8 cellular contexts compared by ENCODE assay signal in the genomic region with DNA sequence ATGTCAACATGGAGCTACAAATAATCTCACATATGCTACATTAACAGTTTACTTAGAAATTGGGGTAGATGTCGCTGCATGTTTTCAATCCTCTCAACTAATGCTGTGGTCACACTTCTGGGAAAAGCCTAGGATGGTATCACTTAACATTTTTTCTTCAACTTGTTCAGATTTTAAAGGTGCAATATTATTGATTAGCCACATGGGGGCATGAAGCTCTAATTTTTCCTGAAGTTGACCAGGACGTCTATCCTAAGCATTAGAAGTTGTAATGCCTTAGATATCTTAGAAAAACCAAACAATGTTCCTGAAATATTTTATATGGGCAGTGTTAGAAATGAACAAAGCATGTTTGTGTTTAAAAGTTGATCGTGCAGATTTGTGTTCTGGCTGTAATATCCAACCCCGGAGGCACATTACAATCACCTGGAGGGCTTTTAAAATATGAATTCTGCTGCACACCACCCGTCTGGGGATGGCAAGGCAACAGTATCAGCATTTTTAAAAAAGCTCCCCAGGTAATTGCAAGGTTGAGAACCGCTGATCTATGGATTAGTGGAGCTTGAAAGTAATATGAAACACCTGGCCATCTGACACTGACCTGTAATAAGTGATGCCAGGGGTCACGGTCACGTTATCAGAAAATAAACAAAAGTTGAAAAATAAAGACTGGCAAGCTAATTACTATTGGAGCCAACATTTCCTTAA.
DNase-seq lines count a peak whose midpoint lies in the region; ATAC-seq and TF ChIP-seq lines count a peak whose summit lies in the region.

No MANE protein-coding gene starts in this region.

- no peak overlapping the region for H2BK12ac ChIP-seq in trophoblast cell (ENCODE audit: low read length)

- no peak overlapping the region for H3K4me3 Mint-ChIP-seq in stimulated activated memory B cell treated with anti-CD40 and anti-IgM and Interleukin-4, amounts not matched to agents 10 μg/mL and 1 μg/mL and 100 μg/mL, for 72 hours

- H3K27ac Mint-ChIP-seq in stimulated activated memory B cell treated with anti-CD40 and anti-IgM and Interleukin-4, amounts not matched to agents 10 μg/mL and 1 μg/mL and 100 μg/mL, for 72 hours, result no peak overlapping the region

- no peak overlapping the region for H4K91ac ChIP-seq in trophoblast cell (ENCODE audit: low read depth, low read length)

- no TSS peak for BruUV-seq in PC-9 (replicated peaks; lab: Mats Ljungman, UMichigan)

- peaks cover 13% of the 10 kb centered on the region for H3K79me1 ChIP-seq in trophoblast cell (ENCODE audit: low read length)

- no peak overlapping the region for H3K9ac ChIP-seq in trophoblast cell (ENCODE audit: low read length)

- no peak overlapping the region for H2BK120ac ChIP-seq in trophoblast cell (ENCODE audit: insufficient read depth, low read length, poor library complexity)

- POLR2A ChIA-PET in PC-9 (lab: Charles Lee; ENCODE audit: unreplicated experiment), result no interaction called here

- H3K9me3 ChIP-seq in PC-9 (ENCODE audit: insufficient read depth, low read depth) (no peaks in the 10 kb centered on the region), trophoblast cell (ENCODE audit: insufficient read depth, low read depth, low read length) (no peaks in the 10 kb centered on the region)

- no peak overlapping the region for H3K14ac ChIP-seq in trophoblast cell (ENCODE audit: low read length)

- H3K36me3 Mint-ChIP-seq in stimulated activated memory B cell treated with anti-CD40 and anti-IgM and Interleukin-4, amounts not matched to agents 10 μg/mL and 1 μg/mL and 100 μg/mL, for 72 hours, result no peaks in the 10 kb centered on the region

- H3K4ac ChIP-seq in trophoblast cell (ENCODE audit: low read depth, low read length), result no peak overlapping the region

- no peaks in the 10 kb centered on the region for H3F3A ChIP-seq in PC-9 (ENCODE audit: insufficient read depth, low read depth)

- peak overlapping the region; percentile 17 for H3K4me2 ChIP-seq in PC-9
- peak overlapping the region; percentile 5 for H3K4me2 ChIP-seq in trophoblast cell (ENCODE audit: low read length)

- H3K9me2 ChIP-seq in PC-9 (ENCODE audit: insufficient read depth), result no peaks in the 10 kb centered on the region

- H3K27ac ChIP-seq in C4-2B (no peak overlapping the region), PC-9 (no peak overlapping the region), trophoblast cell (ENCODE audit: low read depth, low read length) (peak overlapping the region; percentile 65)

- H2AK5ac ChIP-seq in trophoblast cell (ENCODE audit: low read length), result no peak overlapping the region

- peak; percentile 32 for ATAC-seq in esophagus mucosa
- ATAC-seq in HG03097 (IDR thresholded peaks at IDR 0.05; ENCODE audit: low FRiP score, unreplicated experiment), result no peak
- ATAC-seq in stimulated activated memory B cell treated with anti-CD40 and anti-IgM and Interleukin-4, amounts not matched to agents 10 μg/mL and 1 μg/mL and 100 μg/mL, for 72 hours, result no peak

- H3K4me3 ChIP-seq in HFF-Myc (replicated peaks; ENCODE audit: low read depth, low read length), result no peak overlapping the region
- H3K4me3 ChIP-seq in PC-9, result no peak overlapping the region
- H3K4me3 ChIP-seq in trophoblast cell (ENCODE audit: low read depth, low read length), result no peak overlapping the region

- no peak overlapping the region for H3K23ac ChIP-seq in trophoblast cell (ENCODE audit: low read length)

- H3K27me3 Mint-ChIP-seq in stimulated activated memory B cell treated with anti-CD40 and anti-IgM and Interleukin-4, amounts not matched to agents 10 μg/mL and 1 μg/mL and 100 μg/mL, for 72 hours, result peaks cover 26% of the 10 kb centered on the region

- H3K79me2 ChIP-seq in PC-9 (ENCODE audit: low read depth) (no peaks in the 10 kb centered on the region), trophoblast cell (ENCODE audit: control insufficient read depth, insufficient read depth, low read length, poor library complexity) (peaks cover 1% of the 10 kb centered on the region)

- no peaks in the 10 kb centered on the region for H3K36me3 ChIP-seq in PC-9 (ENCODE audit: low read depth)
- H3K36me3 ChIP-seq in trophoblast cell (ENCODE audit: control insufficient read depth in 1 of 2, insufficient read depth in 2 of 2, low read length in 2 of 2), result no peaks in the 10 kb centered on the region

- TF ChIP-seq CTCF in C4-2B (conservative IDR thresholded peaks at IDR 0.05) (peak; percentile 72), HFF-Myc (IDR thresholded peaks at IDR 0.05; ENCODE audit: low read depth, low read length, missing control alignments) (peak; percentile 42), PC-9 (conservative IDR thresholded peaks at IDR 0.05) (peak; percentile 83)

- CTCF ChIA-PET in PC-9 (lab: Charles Lee), result interaction anchor here (0.6 to 1.7 kb wide), 3 partner anchors 107 to 364 kb away, joined by 5 to 17 read pairs (median 8); no protein-coding TSS in a partner anchor

- H4K12ac ChIP-seq in trophoblast cell (ENCODE audit: low read depth, low read length), result no peak overlapping the region

- no CpG with 5 or more reads among the region's 8 CpGs for WGBS in trophoblast cell (ENCODE audit: extremely low coverage, insufficient coverage, insufficient read length)

- H3K27me3 ChIP-seq in PC-9 (ENCODE audit: insufficient read depth, low read depth) (no peaks in the 10 kb centered on the region; the same call in 1 of the 2 replicates), trophoblast cell (ENCODE audit: insufficient read depth, low read length) (no peaks in the 10 kb centered on the region)

- H4K20me1 ChIP-seq in PC-9 (ENCODE audit: insufficient read depth), result no peaks in the 10 kb centered on the region

- H4K8ac ChIP-seq in trophoblast cell (ENCODE audit: low read depth, low read length), result no peak overlapping the region

- H2AFZ ChIP-seq in PC-9 (peak overlapping the region; percentile 73; the same call in 1 of the 2 replicates), trophoblast cell (ENCODE audit: insufficient read depth, low read length, poor library complexity) (no peak overlapping the region)

- intact Hi-C loops in PC-9 (cut with micrococcal nuclease; ENCODE audit: unreplicated experiment), result loop anchor here (1.0 to 10.0 kb wide), 3 partner anchors 364 to 1088 kb away; no protein-coding TSS in a partner anchor

- peaks cover 10% of the 10 kb centered on the region for H3K4me1 ChIP-seq in PC-9 (replicated peaks; ENCODE audit: insufficient read depth)
- H3K4me1 ChIP-seq in trophoblast cell (ENCODE audit: control insufficient read depth in 1 of 2, insufficient read depth in 2 of 2, low read length in 2 of 2), result peaks cover 20% of the 10 kb centered on the region in 2 experiments

- DNase-seq in HFF-Myc (ENCODE audit: extremely low read depth, low read depth) (no peak), PC-9 (peak in 1 of 2 experiments; percentile 49), trophoblast cell (peak in 1 of 2 donors; percentile 64), putamen (ENCODE audit: low spot score) (no peak)

- H3K18ac ChIP-seq in trophoblast cell (ENCODE audit: low read length), result no peak overlapping the region

- no peaks in the 10 kb centered on the region for H3K9me3 Mint-ChIP-seq in stimulated activated memory B cell treated with anti-CD40 and anti-IgM and Interleukin-4, amounts not matched to agents 10 μg/mL and 1 μg/mL and 100 μg/mL, for 72 hours

- H3K4me1 Mint-ChIP-seq in stimulated activated memory B cell treated with anti-CD40 and anti-IgM and Interleukin-4, amounts not matched to agents 10 μg/mL and 1 μg/mL and 100 μg/mL, for 72 hours, result no peaks in the 10 kb centered on the region

- peak overlapping the region; percentile 53 for H2BK5ac ChIP-seq in trophoblast cell (ENCODE audit: low read depth, low read length, poor library complexity)
